ENCODE assay signal across 8 cellular contexts in genomic region chr9:70419546-70420266, GRCh38. TPM values are rescaled to one million over a fixed set of nuclear protein-coding genes. Genes with fewer than 3 reads are reported as not detected.
DNase-seq lines count a peak whose midpoint lies in the region; ATAC-seq and TF ChIP-seq lines count a peak whose summit lies in the region.

No MANE protein-coding gene starts in this region.

- peak; percentile 88 for TF ChIP-seq POLR2A in esophagus muscularis mucosa (IDR thresholded peaks at IDR 0.05; ENCODE audit: low read depth)

- ATAC-seq in GM21619 (IDR thresholded peaks at IDR 0.05; ENCODE audit: unreplicated experiment), result peak; percentile 35

- under 1% methylated on average over 31 of the region's 43 CpGs for WGBS in esophagus muscularis mucosa

- H3K27ac ChIP-seq in esophagus muscularis mucosa (replicated peaks in 1 of 4), result peak overlapping the region; percentile 91 to 100 (median 100)

- peaks cover 54 to 78% (median 62%) of the 10 kb centered on the region in 4 donors for H3K4me1 ChIP-seq in esophagus muscularis mucosa

- no peaks in the 10 kb centered on the region for H3K36me3 ChIP-seq in esophagus muscularis mucosa

- H3K27me3 ChIP-seq in esophagus muscularis mucosa, result no peaks in the 10 kb centered on the region

- peak overlapping the region; percentile 48 for H3K4me3 ChIP-seq in Jurkat, Clone E6-1 (ENCODE audit: low read length)
- peak overlapping the region; percentile 54 to 69 (median 56) for H3K4me3 ChIP-seq in esophagus muscularis mucosa

- TF ChIP-seq CTCF in esophagus muscularis mucosa (IDR thresholded peaks at IDR 0.05), result peak in 1 of 3 experiments; percentile 29

- peak; percentile 92 for DNase-seq in DMS153 (lab: John Stamatoyannopoulos, UW)
- no peak for DNase-seq in Jurkat, Clone E6-1 (ENCODE audit: low read depth, low spot score)
- DNase-seq in OCI-M2 (lab: John Stamatoyannopoulos, UW; ENCODE audit: unreplicated experiment), result peak; percentile 33
- peak; percentile 87 to 88 for DNase-seq in activated T-cell treated with anti-CD3 and anti-CD28 coated beads, Interleukin-2, amount 50 U/mL, for 48 hours
- DNase-seq in esophagus muscularis mucosa (ENCODE audit: extremely low spot score), result peak; percentile 100
- DNase-seq in myocyte (ENCODE audit: low read depth), result peak; percentile 98
- DNase-seq in stimulated activated CD8-positive, alpha-beta memory T cell treated with anti-CD3 and anti-CD28 coated beads, Interleukin-7, amount 100 ng/mL, for 24 hours (ENCODE audit: low read depth), result peak; percentile 76

- intact Hi-C loops in esophagus muscularis mucosa (cut with DNase I), result loop anchor here (1.0 to 10.0 kb wide), 4 partner anchors 61 to 1945 kb away; partner anchors contain the start of gene ZFAND5

- H3K9me3 ChIP-seq in esophagus muscularis mucosa, result no peaks in the 10 kb centered on the region

- TF ChIP-seq EP300 in esophagus muscularis mucosa (IDR thresholded peaks at IDR 0.05), result no peak

RNA-seq across cellular contexts. Expression of gene KLF9, which starts 5.2 kb away (rescaled TPM):
- polyA plus RNA-seq in Jurkat, Clone E6-1 (2012; ENCODE audit: insufficient read depth, insufficient read length), result 0.55 TPM
- 100 to 1,000 TPM; 143 to 209 (median 184) TPM for total RNA-seq in esophagus muscularis mucosa
- 29.8 and 30.6 TPM in 2 replicates for total RNA-seq in myocyte
- 5.1 TPM for polyA plus RNA-seq in myocyte (2012)
